ENCODE assay signal across 24 cellular contexts in genomic region chr7:140127360-140128127, GRCh38. TPM values are rescaled to one million over a fixed set of nuclear protein-coding genes. Genes with fewer than 3 reads are reported as not detected.
DNase-seq lines count a peak whose midpoint lies in the region; ATAC-seq and TF ChIP-seq lines count a peak whose summit lies in the region.
"Had no signal": no experiment of that assay in that cellular context is flagged by ENCODE, and none has a peak within 500 bp of the region (broad histone marks: within the 10 kb centered on the region; RNA-seq: fewer than 3 reads in every experiment).

No MANE protein-coding gene starts in this region.

- CTCF ChIA-PET in activated naive CD4-positive, alpha-beta T cell treated with anti-CD3 and anti-CD28 coated beads for 36 hours (lab: Charles Lee) = interaction anchor here (0.6 to 0.8 kb wide), 2 partner anchors 16 to 226 kb away, joined by 3 to 5 read pairs; no protein-coding TSS in a partner anchor

- H2BK15ac ChIP-seq in mesendoderm (replicated peaks; ENCODE audit: low read depth) = no peak overlapping the region

- peaks cover 30% of the 10 kb centered on the region for H3K4me1 Mint-ChIP-seq in activated naive CD4-positive, alpha-beta T cell treated with anti-CD3 and anti-CD28 coated beads for 36 hours (ENCODE audit: low read depth)
- peaks cover 25% of the 10 kb centered on the region for H3K4me1 Mint-ChIP-seq in activated naive CD8-positive, alpha-beta T cell treated with anti-CD3 and anti-CD28 coated beads for 36 hours
- peaks cover 14% of the 10 kb centered on the region for H3K4me1 Mint-ChIP-seq in stimulated activated memory B cell treated with anti-CD40 and anti-IgM and Interleukin-4, amounts not matched to agents 10 μg/mL and 1 μg/mL and 100 μg/mL, for 72 hours

- no peak for ATAC-seq in stimulated activated memory B cell treated with anti-CD40 and anti-IgM and Interleukin-4, amounts not matched to agents 10 μg/mL and 1 μg/mL and 100 μg/mL, for 72 hours
- ATAC-seq: A549, GM12878, GM23338, Right ventricle myocardium inferior had no signal

- intact Hi-C loops in activated naive CD4-positive, alpha-beta T cell treated with anti-CD3 and anti-CD28 coated beads for 36 hours (cut with micrococcal nuclease) = no loop called here
- intact Hi-C loops in colonic mucosa (cut with DNase I) = no loop called here

- H2BK120ac ChIP-seq in mesendoderm (ENCODE audit: low read depth, low read length) = no peak overlapping the region

- no peaks in the 10 kb centered on the region for H3K27me3 ChIP-seq in mesendoderm (ENCODE audit: insufficient read depth, low read length, poor library complexity)
- H3K27me3 ChIP-seq in colonic mucosa = no peaks in the 10 kb centered on the region
- H3K27me3 ChIP-seq: BE2C, SJSA1 had no signal

- no peaks in the 10 kb centered on the region for H3K9me3 ChIP-seq in colonic mucosa
- H3K9me3 ChIP-seq: A549, BE2C, SJSA1 had no signal

- H3K4me3 ChIP-seq in mesendoderm (ENCODE audit: low read length) = no peak overlapping the region
- no peak overlapping the region for H3K4me3 ChIP-seq in colonic mucosa
- H3K4me3 ChIP-seq: A549, GM12878, GM23338, SJSA1 had no signal

- no peaks in the 10 kb centered on the region for H3K36me3 ChIP-seq in mesendoderm (ENCODE audit: control insufficient read depth, insufficient read depth, low read length)
- H3K36me3 ChIP-seq in colonic mucosa = peaks cover 5% of the 10 kb centered on the region
- H3K36me3 ChIP-seq: SJSA1 had no signal

- no peak overlapping the region for H4K8ac ChIP-seq in mesendoderm (ENCODE audit: low read depth, low read length)

- H3K9me3 Mint-ChIP-seq in activated naive CD4-positive, alpha-beta T cell treated with anti-CD3 and anti-CD28 coated beads for 36 hours = no peaks in the 10 kb centered on the region
- H3K9me3 Mint-ChIP-seq in activated naive CD8-positive, alpha-beta T cell treated with anti-CD3 and anti-CD28 coated beads for 36 hours = no peaks in the 10 kb centered on the region
- H3K9me3 Mint-ChIP-seq in stimulated activated memory B cell treated with anti-CD40 and anti-IgM and Interleukin-4, amounts not matched to agents 10 μg/mL and 1 μg/mL and 100 μg/mL, for 72 hours = no peaks in the 10 kb centered on the region
- H3K9me3 Mint-ChIP-seq: GM23338 had no signal

- TF ChIP-seq CTCF in colonic mucosa (IDR thresholded peaks at IDR 0.05) = no peak

- H3K56ac ChIP-seq in mesendoderm (ENCODE audit: low read length) = no peak overlapping the region

- no peaks in the 10 kb centered on the region for H3K79me2 ChIP-seq in mesendoderm (ENCODE audit: control insufficient read depth, insufficient read depth, low read length)

- H2AK5ac ChIP-seq in mesendoderm (ENCODE audit: low read length) = no peak overlapping the region

- no peak overlapping the region for H2BK5ac ChIP-seq in mesendoderm (ENCODE audit: low read length)

- no peak overlapping the region for H3K4me2 ChIP-seq in mesendoderm (ENCODE audit: low read length)
- H3K4me2 ChIP-seq: A549, GM23338, KMS-11 had no signal

- no peak for DNase-seq in activated naive CD4-positive, alpha-beta T cell treated with anti-CD3 and anti-CD28 coated beads for 36 hours
- DNase-seq in activated naive CD4-positive, alpha-beta T cell (lab: John Stamatoyannopoulos, UW) = no peak
- DNase-seq in GM03348 (ENCODE audit: low spot score) (peak; percentile 3), mesendoderm (no peak), colonic mucosa (no peak)
- no peak for DNase-seq in activated naive CD8-positive, alpha-beta T cell treated with anti-CD3 and anti-CD28 coated beads for 36 hours
- DNase-seq: BE2C, DMS53, HCEC 1CT, NCI-H1092 treated with DMSO at 0.1 percent for 48 hours, NCI-H1694, NCI-H2081, NCI-H2171, NCI-H345, NCI-H524 treated with DMSO at 0.1 percent for 48 hours, NCI-H82, OCI-M1 had no signal

- no peak overlapping the region for H3K27ac ChIP-seq in mesendoderm (ENCODE audit: low read depth, low read length)
- no peak overlapping the region for H3K27ac ChIP-seq in colonic mucosa
- H3K27ac ChIP-seq: A549, KMS-11, SJSA1 had no signal

- no peak overlapping the region for H3K9ac ChIP-seq in mesendoderm (ENCODE audit: low read length)
- H3K9ac ChIP-seq in colonic mucosa (ENCODE audit: low read depth in 2 of 2, low read length in 2 of 2) = no peak overlapping the region
- H3K9ac ChIP-seq: KMS-11 had no signal

- no peak overlapping the region for H3K18ac ChIP-seq in mesendoderm (ENCODE audit: low read length)

- H3K79me1 ChIP-seq in mesendoderm (ENCODE audit: low read length) = no peaks in the 10 kb centered on the region

- peaks cover 29% of the 10 kb centered on the region for H3K36me3 Mint-ChIP-seq in activated naive CD4-positive, alpha-beta T cell treated with anti-CD3 and anti-CD28 coated beads for 36 hours (ENCODE audit: low read depth)
- H3K36me3 Mint-ChIP-seq in activated naive CD8-positive, alpha-beta T cell treated with anti-CD3 and anti-CD28 coated beads for 36 hours = peaks cover 19% of the 10 kb centered on the region
- H3K36me3 Mint-ChIP-seq in stimulated activated memory B cell treated with anti-CD40 and anti-IgM and Interleukin-4, amounts not matched to agents 10 μg/mL and 1 μg/mL and 100 μg/mL, for 72 hours = peaks cover 40% of the 10 kb centered on the region

- no peak overlapping the region for H3K4ac ChIP-seq in mesendoderm (ENCODE audit: low read depth, low read length)

- no CpG with 5 or more reads among the region's 1 CpG for WGBS in mesendoderm (ENCODE audit: extremely low coverage, insufficient coverage, low lambda C conversion rate)

- no peak overlapping the region for H4K5ac ChIP-seq in mesendoderm (ENCODE audit: low read length)

- peak overlapping the region; percentile 11 for H3K27ac Mint-ChIP-seq in activated naive CD4-positive, alpha-beta T cell treated with anti-CD3 and anti-CD28 coated beads for 36 hours
- peak overlapping the region; percentile 16 for H3K27ac Mint-ChIP-seq in activated naive CD8-positive, alpha-beta T cell treated with anti-CD3 and anti-CD28 coated beads for 36 hours
- peak overlapping the region; percentile 73 for H3K27ac Mint-ChIP-seq in stimulated activated memory B cell treated with anti-CD40 and anti-IgM and Interleukin-4, amounts not matched to agents 10 μg/mL and 1 μg/mL and 100 μg/mL, for 72 hours
- H3K27ac Mint-ChIP-seq: GM23338 had no signal

- no peaks in the 10 kb centered on the region for H3K4me1 ChIP-seq in mesendoderm (ENCODE audit: control insufficient read depth, low read depth, low read length)
- H3K4me1 ChIP-seq in colonic mucosa = no peaks in the 10 kb centered on the region
- H3K4me1 ChIP-seq: A549, BE2C, SJSA1 had no signal

- H3K27me3 Mint-ChIP-seq in activated naive CD4-positive, alpha-beta T cell treated with anti-CD3 and anti-CD28 coated beads for 36 hours (ENCODE audit: low read depth) = no peaks in the 10 kb centered on the region
- no peaks in the 10 kb centered on the region for H3K27me3 Mint-ChIP-seq in activated naive CD8-positive, alpha-beta T cell treated with anti-CD3 and anti-CD28 coated beads for 36 hours
- H3K27me3 Mint-ChIP-seq in stimulated activated memory B cell treated with anti-CD40 and anti-IgM and Interleukin-4, amounts not matched to agents 10 μg/mL and 1 μg/mL and 100 μg/mL, for 72 hours = no peaks in the 10 kb centered on the region

- H3K23ac ChIP-seq in mesendoderm (ENCODE audit: low read length) = no peak overlapping the region

- H3K4me3 Mint-ChIP-seq in activated naive CD4-positive, alpha-beta T cell treated with anti-CD3 and anti-CD28 coated beads for 36 hours = no peak overlapping the region
- H3K4me3 Mint-ChIP-seq in activated naive CD8-positive, alpha-beta T cell treated with anti-CD3 and anti-CD28 coated beads for 36 hours = no peak overlapping the region
- no peak overlapping the region for H3K4me3 Mint-ChIP-seq in stimulated activated memory B cell treated with anti-CD40 and anti-IgM and Interleukin-4, amounts not matched to agents 10 μg/mL and 1 μg/mL and 100 μg/mL, for 72 hours
- H3K4me3 Mint-ChIP-seq: GM23338 had no signal

RNA-seq across cellular contexts. Expression of gene KDM7A, which starts 49.2 kb away (rescaled TPM):
- 10 to 100 TPM; 27.4 to 29.3 TPM for total RNA-seq in activated naive CD4-positive, alpha-beta T cell treated with anti-CD3 and anti-CD28 coated beads for 36 hours
- 1 to 10 TPM; 7.5 to 7.9 TPM for total RNA-seq in activated naive CD8-positive, alpha-beta T cell treated with anti-CD3 and anti-CD28 coated beads for 36 hours
- 8.2 TPM for polyA plus RNA-seq in mesendoderm (2013, experiment 1 of 2)
- 9.2 TPM for polyA plus RNA-seq in mesendoderm (2013, experiment 2 of 2)
- total RNA-seq in colonic mucosa = 10 to 100 TPM; 14.7 to 37.5 TPM

Comparison
In these comparisons a context has a peak if more than half of its experiments do, and no peak if none do; other contexts are left out.
1. H3K27ac Mint-ChIP-seq: peak in every context shown above with its lines; median percentile 73 in stimulated activated memory B cell treated with anti-CD40 and anti-IgM and Interleukin-4, amounts not matched to agents 10 μg/mL and 1 μg/mL and 100 μg/mL, for 72 hours; 16 in activated naive CD8-positive, alpha-beta T cell treated with anti-CD3 and anti-CD28 coated beads for 36 hours; 11 in activated naive CD4-positive, alpha-beta T cell treated with anti-CD3 and anti-CD28 coated beads for 36 hours.